Comparison of ENCODE assay signal across 1 cellular context in the genomic region with DNA sequence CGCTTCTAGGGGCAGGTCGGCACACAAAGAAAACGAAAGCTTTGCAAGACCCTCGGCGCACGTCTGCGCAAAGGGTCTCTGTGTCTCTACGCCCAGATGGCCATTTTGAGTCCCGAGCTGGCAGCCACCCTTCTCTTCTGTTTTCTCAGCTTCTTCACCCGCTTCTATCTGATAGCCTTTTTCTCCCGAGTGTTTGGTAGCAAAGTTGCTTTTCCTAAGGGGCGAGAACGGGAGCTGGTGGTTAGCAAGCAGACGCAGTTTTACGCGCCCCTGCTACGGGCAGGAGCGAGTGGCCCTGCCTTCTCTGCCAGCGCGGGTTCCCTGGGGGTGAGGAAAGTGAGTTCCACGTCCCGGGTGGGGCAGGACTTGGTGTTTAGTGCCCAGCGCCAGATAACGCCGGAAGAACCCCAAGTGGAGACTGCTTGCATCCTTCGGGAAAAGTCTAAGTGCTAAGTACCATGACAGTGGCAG.
TF ChIP-seq lines count a peak whose summit lies in the region.

No MANE protein-coding gene starts in this region.

TF ChIP-seq in HepG2, 621 proteins besides CTCF, POLR2A, EP300 and RAD21 (continued from another document):
- TF ChIP-seq, protein P1, sequence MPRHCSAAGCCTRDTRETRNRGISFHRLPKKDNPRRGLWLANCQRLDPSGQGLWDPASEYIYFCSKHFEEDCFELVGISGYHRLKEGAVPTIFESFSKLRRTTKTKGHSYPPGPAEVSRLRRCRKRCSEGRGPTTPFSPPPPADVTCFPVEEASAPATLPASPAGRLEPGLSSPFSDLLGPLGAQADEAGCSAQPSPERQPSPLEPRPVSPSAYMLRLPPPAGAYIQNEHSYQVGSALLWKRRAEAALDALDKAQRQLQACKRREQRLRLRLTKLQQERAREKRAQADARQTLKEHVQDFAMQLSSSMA (CRISPR knock-in tag; IDR thresholded peaks at IDR 0.05) = no peak
- TF ChIP-seq, protein P2, sequence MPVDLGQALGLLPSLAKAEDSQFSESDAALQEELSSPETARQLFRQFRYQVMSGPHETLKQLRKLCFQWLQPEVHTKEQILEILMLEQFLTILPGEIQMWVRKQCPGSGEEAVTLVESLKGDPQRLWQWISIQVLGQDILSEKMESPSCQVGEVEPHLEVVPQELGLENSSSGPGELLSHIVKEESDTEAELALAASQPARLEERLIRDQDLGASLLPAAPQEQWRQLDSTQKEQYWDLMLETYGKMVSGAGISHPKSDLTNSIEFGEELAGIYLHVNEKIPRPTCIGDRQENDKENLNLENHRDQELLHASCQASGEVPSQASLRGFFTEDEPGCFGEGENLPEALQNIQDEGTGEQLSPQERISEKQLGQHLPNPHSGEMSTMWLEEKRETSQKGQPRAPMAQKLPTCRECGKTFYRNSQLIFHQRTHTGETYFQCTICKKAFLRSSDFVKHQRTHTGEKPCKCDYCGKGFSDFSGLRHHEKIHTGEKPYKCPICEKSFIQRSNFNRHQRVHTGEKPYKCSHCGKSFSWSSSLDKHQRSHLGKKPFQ (CRISPR knock-in tag; IDR thresholded peaks at IDR 0.05; ENCODE audit: insufficient replicate concordance) = no peak
- TF ChIP-seq ZNF776 (CRISPR knock-in tag; IDR thresholded peaks at IDR 0.05) (no peak), ZMYM2 (CRISPR knock-in tag; IDR thresholded peaks at IDR 0.05) (no peak), KDM5B (CRISPR knock-in tag; IDR thresholded peaks at IDR 0.05; ENCODE audit: borderline replicate concordance) (no peak), ATF1 (CRISPR knock-in tag; IDR thresholded peaks at IDR 0.05) (no peak), ZNF773 (CRISPR knock-in tag; IDR thresholded peaks at IDR 0.05; ENCODE audit: borderline replicate concordance) (no peak), KDM5A (IDR thresholded peaks at IDR 0.05; ENCODE audit: borderline replicate concordance, low read length) (no peak), BRCA1 (CRISPR knock-in tag; IDR thresholded peaks at IDR 0.05) (no peak), ZNF230 (CRISPR knock-in tag; IDR thresholded peaks at IDR 0.05) (no peak), ZNF546 (CRISPR knock-in tag; conservative IDR thresholded peaks at IDR 0.05) (no peak), SMC3 (IDR thresholded peaks at IDR 0.05; ENCODE audit: low read length) (no peak), ZNF224 (CRISPR knock-in tag; IDR thresholded peaks at IDR 0.05) (no peak)
- TF ChIP-seq, protein P3, sequence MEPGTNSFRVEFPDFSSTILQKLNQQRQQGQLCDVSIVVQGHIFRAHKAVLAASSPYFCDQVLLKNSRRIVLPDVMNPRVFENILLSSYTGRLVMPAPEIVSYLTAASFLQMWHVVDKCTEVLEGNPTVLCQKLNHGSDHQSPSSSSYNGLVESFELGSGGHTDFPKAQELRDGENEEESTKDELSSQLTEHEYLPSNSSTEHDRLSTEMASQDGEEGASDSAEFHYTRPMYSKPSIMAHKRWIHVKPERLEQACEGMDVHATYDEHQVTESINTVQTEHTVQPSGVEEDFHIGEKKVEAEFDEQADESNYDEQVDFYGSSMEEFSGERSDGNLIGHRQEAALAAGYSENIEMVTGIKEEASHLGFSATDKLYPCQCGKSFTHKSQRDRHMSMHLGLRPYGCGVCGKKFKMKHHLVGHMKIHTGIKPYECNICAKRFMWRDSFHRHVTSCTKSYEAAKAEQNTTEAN (CRISPR knock-in tag; conservative IDR thresholded peaks at IDR 0.05) = no peak
- TF ChIP-seq, protein P4, sequence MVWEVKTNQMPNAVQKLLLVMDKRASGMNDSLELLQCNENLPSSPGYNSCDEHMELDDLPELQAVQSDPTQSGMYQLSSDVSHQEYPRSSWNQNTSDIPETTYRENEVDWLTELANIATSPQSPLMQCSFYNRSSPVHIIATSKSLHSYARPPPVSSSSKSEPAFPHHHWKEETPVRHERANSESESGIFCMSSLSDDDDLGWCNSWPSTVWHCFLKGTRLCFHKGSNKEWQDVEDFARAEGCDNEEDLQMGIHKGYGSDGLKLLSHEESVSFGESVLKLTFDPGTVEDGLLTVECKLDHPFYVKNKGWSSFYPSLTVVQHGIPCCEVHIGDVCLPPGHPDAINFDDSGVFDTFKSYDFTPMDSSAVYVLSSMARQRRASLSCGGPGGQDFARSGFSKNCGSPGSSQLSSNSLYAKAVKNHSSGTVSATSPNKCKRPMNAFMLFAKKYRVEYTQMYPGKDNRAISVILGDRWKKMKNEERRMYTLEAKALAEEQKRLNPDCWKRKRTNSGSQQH (CRISPR knock-in tag; IDR thresholded peaks at IDR 0.05; ENCODE audit: low read depth) = no peak
